ENCODE assay signal across 8 cellular contexts in genomic region chr4:127586922-127587571, GRCh38. TPM values are rescaled to one million over a fixed set of nuclear protein-coding genes. Genes with fewer than 3 reads are reported as not detected.
DNase-seq lines count a peak whose midpoint lies in the region; ATAC-seq, FAIRE-seq and TF ChIP-seq lines count a peak whose summit lies in the region.

No MANE protein-coding gene starts in this region.

- no peak for FAIRE-seq in astrocyte (lab: Jason Lieb, UNC)

- H3K9me3 Mint-ChIP-seq in CD14-positive monocyte (peaks cover 0 to 5% (median 3%) of the 10 kb centered on the region in 7 donors), astrocyte (ENCODE audit: unreplicated experiment) (no peaks in the 10 kb centered on the region)
- H3K9me3 Mint-ChIP-seq in CD8-positive, alpha-beta memory T cell = peaks cover 0 to 4% (median 2%) of the 10 kb centered on the region in 5 donors

- peaks cover 4 to 6% (median 4%) of the 10 kb centered on the region in 3 donors for H3K27me3 Mint-ChIP-seq in CD14-positive monocyte (ENCODE audit: low read depth in 3 of 3)
- no peaks in the 10 kb centered on the region for H3K27me3 Mint-ChIP-seq in astrocyte (ENCODE audit: low read depth, unreplicated experiment)
- peaks cover 0 to 11% of the 10 kb centered on the region in 2 donors for H3K27me3 Mint-ChIP-seq in CD8-positive, alpha-beta memory T cell

- no peaks in the 10 kb centered on the region for H3K36me3 ChIP-seq in astrocyte (ENCODE audit: insufficient read depth, low read length)
- H3K36me3 ChIP-seq in CD8-positive, alpha-beta memory T cell (ENCODE audit: insufficient read depth, low read length) = no peaks in the 10 kb centered on the region

- H3K4me2 ChIP-seq in astrocyte (ENCODE audit: low read length) = peak overlapping the region; percentile 16

- H3K27ac ChIP-seq in astrocyte (ENCODE audit: low read depth, low read length) = no peak overlapping the region
- H3K27ac ChIP-seq in CD8-positive, alpha-beta memory T cell (ENCODE audit: low read depth, low read length) = no peak overlapping the region

- intact Hi-C loops in CD14-positive monocyte (cut with micrococcal nuclease) (no loop called here), left colon (cut with DNase I, micrococcal nuclease) (no loop called here)

- ATAC-seq in GM18858 (IDR thresholded peaks at IDR 0.05; ENCODE audit: unreplicated experiment) (peak; percentile 98), HG02938 (IDR thresholded peaks at IDR 0.05; ENCODE audit: unreplicated experiment) (peak; percentile 92), left colon (peak; percentile 67)

- no peak overlapping the region for H3K9ac ChIP-seq in astrocyte (ENCODE audit: low read length)

- DNase-seq in CD14-positive monocyte (ENCODE audit: low spot score) (no peak), NCI-H146 treated with DMSO at 0.1 percent for 48 hours (lab: John Stamatoyannopoulos, UW; ENCODE audit: unreplicated experiment) (peak; percentile 3), astrocyte (ENCODE audit: low read depth) (peak; percentile 40), left colon (no peak)
- no peak for DNase-seq in CD8-positive, alpha-beta memory T cell
- DNase-seq in activated CD4-positive, alpha-beta T cell treated with anti-CD3 and anti-CD28 coated beads, Interleukin-2, amount 50 U/mL, for 48 hours = no peak

- H3K4me3 ChIP-seq in astrocyte (ENCODE audit: insufficient read depth, low read depth, low read length) = no peak overlapping the region
- no peak overlapping the region for H3K4me3 ChIP-seq in CD8-positive, alpha-beta memory T cell (ENCODE audit: low read length)

- H3K4me3 Mint-ChIP-seq in CD14-positive monocyte (no peak overlapping the region), astrocyte (ENCODE audit: unreplicated experiment) (no peak overlapping the region)
- no peak overlapping the region for H3K4me3 Mint-ChIP-seq in CD8-positive, alpha-beta memory T cell

- no peaks in the 10 kb centered on the region for H3K27me3 ChIP-seq in astrocyte (ENCODE audit: insufficient read depth, low read length)
- no peaks in the 10 kb centered on the region for H3K27me3 ChIP-seq in CD8-positive, alpha-beta memory T cell (ENCODE audit: insufficient read depth, low read length, poor library complexity, severe bottlenecking)

- H4K20me1 ChIP-seq in astrocyte (ENCODE audit: insufficient read depth, low read length) = no peaks in the 10 kb centered on the region

- H2AFZ ChIP-seq in astrocyte (ENCODE audit: low read depth, low read length) = no peak overlapping the region

- H3K36me3 Mint-ChIP-seq in CD14-positive monocyte = no peaks in the 10 kb centered on the region
- no peaks in the 10 kb centered on the region for H3K36me3 Mint-ChIP-seq in astrocyte (ENCODE audit: low read depth, unreplicated experiment)
- no peaks in the 10 kb centered on the region for H3K36me3 Mint-ChIP-seq in CD8-positive, alpha-beta memory T cell

- H3K9me3 ChIP-seq in astrocyte (ENCODE audit: insufficient read depth, low read depth, low read length) = no peaks in the 10 kb centered on the region
- H3K9me3 ChIP-seq in CD8-positive, alpha-beta memory T cell (ENCODE audit: low read length) = no peaks in the 10 kb centered on the region

- H3K4me1 ChIP-seq in astrocyte (ENCODE audit: insufficient read depth, low read length) = no peaks in the 10 kb centered on the region
- H3K4me1 ChIP-seq in CD8-positive, alpha-beta memory T cell (ENCODE audit: insufficient read depth, low read length) = no peaks in the 10 kb centered on the region

- TF ChIP-seq CTCF in CD14-positive monocyte (IDR thresholded peaks at IDR 0.05) (peak; percentile 67), astrocyte (IDR thresholded peaks at IDR 0.05; ENCODE audit: insufficient read depth, low read depth, low read length) (peak; percentile 65)

- H3K27ac Mint-ChIP-seq in CD14-positive monocyte = peak overlapping the region in 1 of 7 donors; percentile 3
- H3K27ac Mint-ChIP-seq in astrocyte (ENCODE audit: unreplicated experiment) = no peak overlapping the region
- H3K27ac Mint-ChIP-seq in CD8-positive, alpha-beta memory T cell = no peak overlapping the region

- no peaks in the 10 kb centered on the region for H3K79me2 ChIP-seq in astrocyte (ENCODE audit: insufficient read depth, low read length)

- POLR2A ChIA-PET in CD8-positive, alpha-beta memory T cell (lab: Charles Lee) = no interaction called here

- H3K4me1 Mint-ChIP-seq in CD14-positive monocyte (no peaks in the 10 kb centered on the region), astrocyte (ENCODE audit: low read depth, unreplicated experiment) (peaks cover 3% of the 10 kb centered on the region)
- no peaks in the 10 kb centered on the region for H3K4me1 Mint-ChIP-seq in CD8-positive, alpha-beta memory T cell

- CTCF ChIA-PET in CD8-positive, alpha-beta memory T cell (lab: Charles Lee) = no interaction called here

RNA-seq across cellular contexts. Expression of gene INTU, which starts 45.7 kb away (rescaled TPM):
- under 1 TPM in 1 of 2 donors, not detected in 1; 0.26 TPM for polyA plus RNA-seq in CD14-positive monocyte
- total RNA-seq in astrocyte = 21.9 and 25.1 TPM in 2 replicates
- 1 to 10 TPM; 3.4 to 3.8 TPM for total RNA-seq in left colon
- under 1 TPM; 0.13 to 0.38 TPM for total RNA-seq in CD8-positive, alpha-beta memory T cell
- polyA plus RNA-seq in CD8-positive, alpha-beta memory T cell = not detected

Comparison
In these comparisons a context has a peak if more than half of its experiments do, and no peak if none do; other contexts are left out.
1. DNase-seq: peak in NCI-H146 treated with DMSO at 0.1 percent for 48 hours (single experiment) and astrocyte (single experiment); none in CD14-positive monocyte (single experiment), left colon (0 of 2), CD8-positive, alpha-beta memory T cell (0 of 5) and activated CD4-positive, alpha-beta T cell treated with anti-CD3 and anti-CD28 coated beads, Interleukin-2, amount 50 U/mL, for 48 hours (0 of 2).
2. Peak in every context shown above with its lines, with median percentiles within 50 percentile points of each other: ATAC-seq.